In the genomic region with DNA sequence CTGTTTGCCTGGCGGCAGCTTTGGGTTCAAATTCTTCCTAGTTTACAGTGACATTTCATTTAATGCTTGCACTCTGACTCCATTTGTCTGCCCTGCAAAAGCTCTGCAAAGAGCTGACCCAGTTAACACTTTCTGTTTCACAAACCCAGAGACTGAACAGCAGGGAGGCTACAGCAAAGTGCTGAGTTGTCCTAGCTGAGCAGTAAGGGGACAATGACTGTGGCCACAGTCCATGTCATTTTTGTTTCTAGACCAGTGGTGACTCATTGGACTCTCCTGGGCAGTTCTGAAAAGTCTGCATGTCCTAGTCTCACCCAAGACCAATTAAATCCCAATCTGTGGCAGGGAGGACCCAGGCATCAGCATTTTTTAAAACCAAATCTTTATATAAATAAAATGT, we compare ENCODE assay signal across 1 cellular context.
TF ChIP-seq lines count a peak whose summit lies in the region.

No MANE protein-coding gene starts in this region.

TF ChIP-seq in GM23338, 12 proteins besides CTCF, POLR2A, EP300 and RAD21 (continued from another document):
- TF ChIP-seq, protein P1, sequence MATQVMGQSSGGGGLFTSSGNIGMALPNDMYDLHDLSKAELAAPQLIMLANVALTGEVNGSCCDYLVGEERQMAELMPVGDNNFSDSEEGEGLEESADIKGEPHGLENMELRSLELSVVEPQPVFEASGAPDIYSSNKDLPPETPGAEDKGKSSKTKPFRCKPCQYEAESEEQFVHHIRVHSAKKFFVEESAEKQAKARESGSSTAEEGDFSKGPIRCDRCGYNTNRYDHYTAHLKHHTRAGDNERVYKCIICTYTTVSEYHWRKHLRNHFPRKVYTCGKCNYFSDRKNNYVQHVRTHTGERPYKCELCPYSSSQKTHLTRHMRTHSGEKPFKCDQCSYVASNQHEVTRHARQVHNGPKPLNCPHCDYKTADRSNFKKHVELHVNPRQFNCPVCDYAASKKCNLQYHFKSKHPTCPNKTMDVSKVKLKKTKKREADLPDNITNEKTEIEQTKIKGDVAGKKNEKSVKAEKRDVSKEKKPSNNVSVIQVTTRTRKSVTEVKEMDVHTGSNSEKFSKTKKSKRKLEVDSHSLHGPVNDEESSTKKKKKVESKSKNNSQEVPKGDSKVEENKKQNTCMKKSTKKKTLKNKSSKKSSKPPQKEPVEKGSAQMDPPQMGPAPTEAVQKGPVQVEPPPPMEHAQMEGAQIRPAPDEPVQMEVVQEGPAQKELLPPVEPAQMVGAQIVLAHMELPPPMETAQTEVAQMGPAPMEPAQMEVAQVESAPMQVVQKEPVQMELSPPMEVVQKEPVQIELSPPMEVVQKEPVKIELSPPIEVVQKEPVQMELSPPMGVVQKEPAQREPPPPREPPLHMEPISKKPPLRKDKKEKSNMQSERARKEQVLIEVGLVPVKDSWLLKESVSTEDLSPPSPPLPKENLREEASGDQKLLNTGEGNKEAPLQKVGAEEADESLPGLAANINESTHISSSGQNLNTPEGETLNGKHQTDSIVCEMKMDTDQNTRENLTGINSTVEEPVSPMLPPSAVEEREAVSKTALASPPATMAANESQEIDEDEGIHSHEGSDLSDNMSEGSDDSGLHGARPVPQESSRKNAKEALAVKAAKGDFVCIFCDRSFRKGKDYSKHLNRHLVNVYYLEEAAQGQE (IDR thresholded peaks at IDR 0.05; ENCODE audit: unreplicated experiment), result no peak
- TF ChIP-seq CREB1 (CRISPR knock-in tag; IDR thresholded peaks at IDR 0.05; ENCODE audit: low read depth), result no peak
- TF ChIP-seq, protein P2, sequence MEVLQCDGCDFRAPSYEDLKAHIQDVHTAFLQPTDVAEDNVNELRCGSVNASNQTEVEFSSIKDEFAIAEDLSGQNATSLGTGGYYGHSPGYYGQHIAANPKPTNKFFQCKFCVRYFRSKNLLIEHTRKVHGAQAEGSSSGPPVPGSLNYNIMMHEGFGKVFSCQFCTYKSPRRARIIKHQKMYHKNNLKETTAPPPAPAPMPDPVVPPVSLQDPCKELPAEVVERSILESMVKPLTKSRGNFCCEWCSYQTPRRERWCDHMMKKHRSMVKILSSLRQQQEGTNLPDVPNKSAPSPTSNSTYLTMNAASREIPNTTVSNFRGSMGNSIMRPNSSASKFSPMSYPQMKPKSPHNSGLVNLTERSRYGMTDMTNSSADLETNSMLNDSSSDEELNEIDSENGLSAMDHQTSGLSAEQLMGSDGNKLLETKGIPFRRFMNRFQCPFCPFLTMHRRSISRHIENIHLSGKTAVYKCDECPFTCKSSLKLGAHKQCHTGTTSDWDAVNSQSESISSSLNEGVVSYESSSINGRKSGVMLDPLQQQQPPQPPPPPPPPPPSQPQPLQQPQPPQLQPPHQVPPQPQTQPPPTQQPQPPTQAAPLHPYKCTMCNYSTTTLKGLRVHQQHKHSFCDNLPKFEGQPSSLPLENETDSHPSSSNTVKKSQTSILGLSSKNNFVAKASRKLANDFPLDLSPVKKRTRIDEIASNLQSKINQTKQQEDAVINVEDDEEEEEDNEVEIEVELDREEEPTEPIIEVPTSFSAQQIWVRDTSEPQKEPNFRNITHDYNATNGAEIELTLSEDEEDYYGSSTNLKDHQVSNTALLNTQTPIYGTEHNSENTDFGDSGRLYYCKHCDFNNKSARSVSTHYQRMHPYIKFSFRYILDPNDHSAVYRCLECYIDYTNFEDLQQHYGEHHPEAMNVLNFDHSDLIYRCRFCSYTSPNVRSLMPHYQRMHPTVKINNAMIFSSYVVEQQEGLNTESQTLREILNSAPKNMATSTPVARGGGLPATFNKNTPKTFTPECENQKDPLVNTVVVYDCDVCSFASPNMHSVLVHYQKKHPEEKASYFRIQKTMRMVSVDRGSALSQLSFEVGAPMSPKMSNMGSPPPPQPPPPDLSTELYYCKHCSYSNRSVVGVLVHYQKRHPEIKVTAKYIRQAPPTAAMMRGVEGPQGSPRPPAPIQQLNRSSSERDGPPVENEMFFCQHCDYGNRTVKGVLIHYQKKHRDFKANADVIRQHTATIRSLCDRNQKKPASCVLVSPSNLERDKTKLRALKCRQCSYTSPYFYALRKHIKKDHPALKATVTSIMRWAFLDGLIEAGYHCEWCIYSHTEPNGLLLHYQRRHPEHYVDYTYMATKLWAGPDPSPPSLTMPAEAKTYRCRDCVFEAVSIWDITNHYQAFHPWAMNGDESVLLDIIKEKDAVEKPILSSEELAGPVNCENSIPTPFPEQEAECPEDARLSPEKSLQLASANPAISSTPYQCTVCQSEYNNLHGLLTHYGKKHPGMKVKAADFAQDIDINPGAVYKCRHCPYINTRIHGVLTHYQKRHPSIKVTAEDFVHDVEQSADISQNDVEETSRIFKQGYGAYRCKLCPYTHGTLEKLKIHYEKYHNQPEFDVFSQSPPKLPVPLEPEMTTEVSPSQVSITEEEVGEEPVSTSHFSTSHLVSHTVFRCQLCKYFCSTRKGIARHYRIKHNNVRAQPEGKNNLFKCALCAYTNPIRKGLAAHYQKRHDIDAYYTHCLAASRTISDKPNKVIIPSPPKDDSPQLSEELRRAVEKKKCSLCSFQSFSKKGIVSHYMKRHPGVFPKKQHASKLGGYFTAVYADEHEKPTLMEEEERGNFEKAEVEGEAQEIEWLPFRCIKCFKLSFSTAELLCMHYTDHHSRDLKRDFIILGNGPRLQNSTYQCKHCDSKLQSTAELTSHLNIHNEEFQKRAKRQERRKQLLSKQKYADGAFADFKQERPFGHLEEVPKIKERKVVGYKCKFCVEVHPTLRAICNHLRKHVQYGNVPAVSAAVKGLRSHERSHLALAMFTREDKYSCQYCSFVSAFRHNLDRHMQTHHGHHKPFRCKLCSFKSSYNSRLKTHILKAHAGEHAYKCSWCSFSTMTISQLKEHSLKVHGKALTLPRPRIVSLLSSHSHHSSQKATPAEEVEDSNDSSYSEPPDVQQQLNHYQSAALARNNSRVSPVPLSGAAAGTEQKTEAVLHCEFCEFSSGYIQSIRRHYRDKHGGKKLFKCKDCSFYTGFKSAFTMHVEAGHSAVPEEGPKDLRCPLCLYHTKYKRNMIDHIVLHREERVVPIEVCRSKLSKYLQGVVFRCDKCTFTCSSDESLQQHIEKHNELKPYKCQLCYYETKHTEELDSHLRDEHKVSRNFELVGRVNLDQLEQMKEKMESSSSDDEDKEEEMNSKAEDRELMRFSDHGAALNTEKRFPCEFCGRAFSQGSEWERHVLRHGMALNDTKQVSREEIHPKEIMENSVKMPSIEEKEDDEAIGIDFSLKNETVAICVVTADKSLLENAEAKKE (CRISPR knock-in tag; IDR thresholded peaks at IDR 0.05), result no peak
